Comparison of ENCODE assay signal across 2 cellular contexts in genomic region chr10:75101416-75102251, GRCh38.
TF ChIP-seq lines count a peak whose summit lies in the region.

No MANE protein-coding gene starts in this region.

TF ChIP-seq in GM23338, 12 proteins besides CTCF, POLR2A, EP300 and RAD21:
- TF ChIP-seq ZNF331 (CRISPR knock-in tag; IDR thresholded peaks at IDR 0.05; ENCODE audit: low read depth) (no peak), ETS1 (IDR thresholded peaks at IDR 0.05) (no peak)
TF ChIP-seq in GM23338: peak in this region for 0.

TF ChIP-seq in H1, 55 proteins besides CTCF, POLR2A, EP300 and RAD21:
- TF ChIP-seq HDAC6 (IDR thresholded peaks at IDR 0.05; ENCODE audit: low read depth, low read length) (no peak), SRF (IDR thresholded peaks at IDR 0.05; ENCODE audit: low read depth, low read length) (no peak), CEBPB (IDR thresholded peaks at IDR 0.05; ENCODE audit: low read depth, low read length) (no peak), MAX (IDR thresholded peaks at IDR 0.05) (no peak), USF2 (IDR thresholded peaks at IDR 0.05; ENCODE audit: low read length) (no peak), JUND (IDR thresholded peaks at IDR 0.05; ENCODE audit: low read length) (no peak), JUN (IDR thresholded peaks at IDR 0.05; ENCODE audit: low read depth, low read length) (no peak), BCL11A (IDR thresholded peaks at IDR 0.05; ENCODE audit: low read depth in 2 of 2, low read length in 2 of 2) (no peak), E2F6 (IDR thresholded peaks at IDR 0.05) (no peak), TAF7 (optimal IDR thresholded peaks at IDR 0.05; ENCODE audit: borderline replicate concordance, low read depth, low read length) (no peak), PHF8 (conservative IDR thresholded peaks at IDR 0.05; ENCODE audit: low read depth, low read length) (no peak), CREB1 (IDR thresholded peaks at IDR 0.05) (no peak), CBX8 (IDR thresholded peaks at IDR 0.05; ENCODE audit: borderline replicate concordance, low read depth, low read length) (no peak), MAFK (IDR thresholded peaks at IDR 0.05; ENCODE audit: low read depth, low read length) (no peak), CHD2 (IDR thresholded peaks at IDR 0.05; ENCODE audit: low read length) (no peak), SIN3A (conservative IDR thresholded peaks at IDR 0.05 in 1 of 2, IDR thresholded peaks at IDR 0.05 in 1 of 2; ENCODE audit: low read depth in 1 of 2, low read length in 2 of 2) (no peak), EGR1 (IDR thresholded peaks at IDR 0.05; ENCODE audit: borderline replicate concordance, low read depth, low read length) (no peak), SP2 (IDR thresholded peaks at IDR 0.05; ENCODE audit: low read length) (no peak)
